In the genomic region with DNA sequence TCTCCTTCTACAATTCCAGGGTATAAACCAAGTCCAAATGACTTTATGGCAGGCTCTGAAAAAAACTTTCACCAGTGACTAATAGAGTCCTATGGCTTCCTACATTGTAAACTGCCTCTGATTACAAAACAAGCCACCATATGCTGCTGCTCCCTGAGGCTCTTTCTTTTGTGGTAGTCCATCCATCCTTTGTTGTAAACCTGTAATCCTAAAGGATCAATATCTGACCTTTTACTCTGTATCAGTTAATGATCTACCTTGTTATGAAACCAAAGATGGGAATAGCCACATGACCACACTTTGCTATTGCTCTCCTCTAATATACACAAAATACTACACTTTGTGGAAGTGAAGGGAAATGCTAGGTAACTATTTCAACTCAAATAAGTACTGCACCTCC, we compare ENCODE assay signal across 31 cellular contexts.
"Had no signal": no experiment of that assay in that cellular context is flagged by ENCODE, and none has a peak within 500 bp of the region (broad histone marks: within the 10 kb centered on the region; RNA-seq: fewer than 3 reads in every experiment).

No MANE protein-coding gene starts in this region.

- H3K36me3 Mint-ChIP-seq: naive thymus-derived CD4-positive, alpha-beta T cell; natural killer cell; neural progenitor cell; stimulated activated memory B cell treated with anti-CD40 and anti-IgM and Interleukin-4, amounts not matched to agents 10 μg/mL and 1 μg/mL and 100 μg/mL, for 72 hours; type B pancreatic cell had no signal

- H3K4me1 Mint-ChIP-seq: naive thymus-derived CD4-positive, alpha-beta T cell; natural killer cell; nephron; stimulated activated memory B cell treated with anti-CD40 and anti-IgM and Interleukin-4, amounts not matched to agents 10 μg/mL and 1 μg/mL and 100 μg/mL, for 72 hours; stimulated activated naive CD8-positive, alpha-beta T cell treated with anti-CD3 and anti-CD28 coated beads, Interleukin-15, amount 100 ng/mL, for 72 hours had no signal

- DNase-seq: naive thymus-derived CD4-positive, alpha-beta T cell; natural killer cell; occipital lobe; ovary; posterior cingulate gyrus; right cardiac atrium; spleen; stimulated activated CD4-positive, alpha-beta T cell treated with anti-CD3 and anti-CD28 coated beads, Interleukin-12 subunit alpha, Interleukin-12 subunit beta, amount 100 ng/mL, for 4 hours; stimulated activated CD4-positive, alpha-beta T cell treated with anti-CD3 and anti-CD28 coated beads, Interleukin-1b, Interleukin-23, amount 100 ng/mL, for 48 hours; stimulated activated CD4-positive, alpha-beta T cell treated with anti-CD3 and anti-CD28 coated beads, Interleukin-4, amount 100 ng/mL, for 1 hour; stimulated activated CD4-positive, alpha-beta T cell treated with anti-CD3 and anti-CD28 coated beads, Interleukin-4, amount 100 ng/mL, for 4 hours; stimulated activated CD8-positive, alpha-beta memory T cell treated with anti-CD3 and anti-CD28 coated beads, Interleukin-4, amount 100 ng/mL, for 48 hours; stimulated activated naive CD4-positive, alpha-beta T cell; stimulated activated naive CD8-positive, alpha-beta T cell treated with anti-CD3 and anti-CD28 coated beads, Interleukin-15, amount 100 ng/mL, for 72 hours; stimulated activated naive CD8-positive, alpha-beta T cell treated with anti-CD3 and anti-CD28 coated beads, Interleukin-15, Interleukin-2, amounts not matched to agents 100 U/mL and 50 U/mL, for 24 hours; substantia nigra; testis; tibial artery; transverse colon; upper lobe of right lung; uterus had no signal

- H3K27ac Mint-ChIP-seq: naive thymus-derived CD4-positive, alpha-beta T cell; natural killer cell; nephron; neural progenitor cell; stimulated activated memory B cell treated with anti-CD40 and anti-IgM and Interleukin-4, amounts not matched to agents 10 μg/mL and 1 μg/mL and 100 μg/mL, for 72 hours; stimulated activated naive CD8-positive, alpha-beta T cell treated with anti-CD3 and anti-CD28 coated beads, Interleukin-15, amount 100 ng/mL, for 72 hours; type B pancreatic cell had no signal

- H3K9me3 Mint-ChIP-seq: nephron had no signal

- H3K36me3 ChIP-seq: neural progenitor cell, ovary, prostate gland, spleen, suprapubic skin, tibial artery, transverse colon, upper lobe of right lung, uterus had no signal

- H3K9me3 ChIP-seq: ovary, prostate gland, spleen, suprapubic skin, testis, tibial artery, transverse colon, upper lobe of right lung, uterus had no signal

- H3K4me3 Mint-ChIP-seq: naive thymus-derived CD4-positive, alpha-beta T cell; natural killer cell; nephron; neural progenitor cell; stimulated activated memory B cell treated with anti-CD40 and anti-IgM and Interleukin-4, amounts not matched to agents 10 μg/mL and 1 μg/mL and 100 μg/mL, for 72 hours; stimulated activated naive CD8-positive, alpha-beta T cell treated with anti-CD3 and anti-CD28 coated beads, Interleukin-15, amount 100 ng/mL, for 72 hours; type B pancreatic cell had no signal

- H3K4me1 ChIP-seq: neural progenitor cell, parathyroid adenoma, prostate gland, spleen, suprapubic skin, testis, tibial artery, transverse colon, upper lobe of right lung, uterus had no signal

- H3K9ac ChIP-seq: neural progenitor cell, parathyroid adenoma had no signal

- H3K27me3 Mint-ChIP-seq: naive thymus-derived CD4-positive, alpha-beta T cell; stimulated activated memory B cell treated with anti-CD40 and anti-IgM and Interleukin-4, amounts not matched to agents 10 μg/mL and 1 μg/mL and 100 μg/mL, for 72 hours; stimulated activated naive CD8-positive, alpha-beta T cell treated with anti-CD3 and anti-CD28 coated beads, Interleukin-15, amount 100 ng/mL, for 72 hours; type B pancreatic cell had no signal

- H3K27ac ChIP-seq: neural progenitor cell, ovary, parathyroid adenoma, prostate gland, skin epidermis, spleen, suprapubic skin, testis, tibial artery, transverse colon, upper lobe of right lung, uterus had no signal

- H3K4me3 ChIP-seq: neural progenitor cell, ovary, prostate gland, skin epidermis, smooth muscle cell, spleen, suprapubic skin, testis, tibial artery, transverse colon, upper lobe of right lung, uterus had no signal

- H3K27me3 ChIP-seq: neural progenitor cell, ovary, suprapubic skin, testis, tibial artery, transverse colon, upper lobe of right lung, uterus had no signal

- ATAC-seq: naive thymus-derived CD4-positive, alpha-beta T cell; natural killer cell; right cardiac atrium; sciatic nerve; stimulated activated memory B cell treated with anti-CD40 and anti-IgM and Interleukin-4, amounts not matched to agents 10 μg/mL and 1 μg/mL and 100 μg/mL, for 72 hours; stimulated activated naive CD8-positive, alpha-beta T cell treated with anti-CD3 and anti-CD28 coated beads, Interleukin-15, amount 100 ng/mL, for 72 hours; stimulated activated naive CD8-positive, alpha-beta T cell treated with anti-CD3 and anti-CD28 coated beads, Interleukin-15, Interleukin-2, amounts not matched to agents 100 U/mL and 50 U/mL, for 24 hours; upper lobe of right lung had no signal
